Comparison of ENCODE assay signal across 22 cellular contexts in the genomic region with DNA sequence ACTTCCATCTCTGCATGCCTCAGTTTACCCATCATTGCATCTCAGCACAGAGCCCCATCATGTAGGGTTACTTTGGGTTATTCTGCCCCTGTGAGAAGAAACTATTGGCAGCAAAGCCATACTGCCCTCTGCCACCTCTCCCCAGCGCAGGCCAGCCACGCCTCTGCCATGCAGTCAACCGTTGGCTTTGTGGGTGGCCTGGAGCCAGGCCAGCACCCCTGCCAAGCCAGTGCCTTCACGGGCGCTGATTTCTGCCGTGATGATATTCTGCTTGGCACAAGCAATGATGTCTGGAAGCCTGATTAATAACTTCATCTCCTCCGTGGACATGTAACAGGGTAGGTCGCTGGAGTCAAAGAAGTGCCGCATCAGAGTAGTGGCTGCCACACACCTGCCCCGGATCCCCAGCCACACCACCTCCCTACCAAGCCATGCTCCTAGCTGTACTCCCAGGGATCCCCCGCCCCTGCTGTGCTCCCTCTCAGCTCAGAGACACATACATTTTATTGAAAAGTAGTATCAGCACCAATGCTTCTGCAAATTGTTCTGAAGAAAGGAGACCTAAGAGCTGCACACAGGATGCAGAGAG. TPM values are rescaled to one million over a fixed set of nuclear protein-coding genes. Genes with fewer than 3 reads are reported as not detected.
DNase-seq lines count a peak whose midpoint lies in the region; ATAC-seq and TF ChIP-seq lines count a peak whose summit lies in the region.
"Had no signal": no experiment of that assay in that cellular context is flagged by ENCODE, and none has a peak within 500 bp of the region (broad histone marks: within the 10 kb centered on the region; RNA-seq: fewer than 3 reads in every experiment).

No MANE protein-coding gene starts in this region.

- peaks cover 0 to 6% (median 0%) of the 10 kb centered on the region in 7 donors for H3K27me3 ChIP-seq in heart right ventricle

- peak in 2 of 3 experiments; percentile 6 to 22 for DNase-seq in NCI-H1417 (lab: John Stamatoyannopoulos, UW)
- no peak for DNase-seq in NCI-H1417 treated with DMSO at 0.1 percent for 48 hours (lab: John Stamatoyannopoulos, UW)
- DNase-seq in NCI-H1092 (lab: John Stamatoyannopoulos, UW) = peak; percentile 9
- peak in 1 of 2 donors; percentile 57 for DNase-seq in heart right ventricle
- peak; percentile 79 for DNase-seq in renal cortical epithelial cell (ENCODE audit: low read depth)
- no peak for DNase-seq in activated CD4-positive, alpha-beta T cell treated with anti-CD3 and anti-CD28 coated beads, Interleukin-2, amount 50 U/mL, for 4 hours
- no peak for DNase-seq in NCI-H526 treated with DMSO at 0.1 percent for 48 hours (lab: John Stamatoyannopoulos, UW)
- DNase-seq: 8988T; activated CD8-positive, alpha-beta memory T cell treated with anti-CD3 and anti-CD28 coated beads, Interleukin-2, amount 10 ng/mL, durations not matched to agents 7 days and 5 days; activated effector memory CD4-positive, alpha-beta T cell treated with anti-CD3 and anti-CD28 coated beads, Interleukin-2, amount 50 U/mL, for 16 hours; amniotic stem cell; CD4-positive, CD25-positive, alpha-beta regulatory T cell; endodermal cell; hypothalamus; SHP77; spleen; T-helper 2 cell had no signal

- H3K36me3 ChIP-seq in heart right ventricle = no peaks in the 10 kb centered on the region
- H3K36me3 ChIP-seq: spleen, tibial nerve had no signal

- H3K27ac ChIP-seq in heart right ventricle = no peak overlapping the region
- H3K27ac ChIP-seq: spleen, tibial nerve had no signal

- intact Hi-C loops in heart right ventricle (cut with DNase I) = no loop called here

- peak in 5 of 8 donors; percentile 70 to 84 (median 74) for ATAC-seq in heart right ventricle
- no peak for ATAC-seq in HG03457 (IDR thresholded peaks at IDR 0.05; ENCODE audit: unreplicated experiment)
- ATAC-seq: activated CD8-positive, alpha-beta memory T cell treated with anti-CD3 and anti-CD28 coated beads, Interleukin-2, amount 10 ng/mL, durations not matched to agents 7 days and 5 days; stimulated activated effector memory CD8-positive, alpha-beta T cell treated with anti-CD3 and anti-CD28 coated beads, Interleukin-12 subunit alpha, Interleukin-12 subunit beta, amount 100 ng/mL, for 72 hours had no signal

- H3K9me3 ChIP-seq in heart right ventricle = no peaks in the 10 kb centered on the region
- H3K9me3 ChIP-seq: spleen, tibial nerve had no signal

- no peak for TF ChIP-seq CTCF in heart right ventricle (IDR thresholded peaks at IDR 0.05)

- WGBS in heart right ventricle, 2 donors = 52 to 55% methylated on average over 11 of the region's 11 CpGs

- H3K4me1 ChIP-seq in heart right ventricle = no peaks in the 10 kb centered on the region
- H3K4me1 ChIP-seq: spleen, tibial nerve had no signal

- H3K4me3 ChIP-seq in heart right ventricle = no peak overlapping the region
- H3K4me3 ChIP-seq: spleen, tibial nerve had no signal

RNA-seq across cellular contexts. Expression of gene CEP85, which starts 15.0 kb away (rescaled TPM):
- total RNA-seq in heart right ventricle (10 to 100 TPM; 29.9 to 74.5 (median 53.8) TPM), renal cortical epithelial cell (6.6 and 9.4 TPM in 2 replicates)
- polyA plus RNA-seq in heart right ventricle = 10 to 100 TPM in 1 of 2 donors, 1 to 10 TPM in 1; 7.0 to 30.9 TPM

RNA-seq across cellular contexts. Expression of gene CATSPER4, which starts 28.6 kb away (rescaled TPM):
- total RNA-seq in heart right ventricle (not detected), renal cortical epithelial cell (not detected in 2 replicates)
- polyA plus RNA-seq in heart right ventricle = not detected
- total RNA-seq: CD4-positive, CD25-positive, alpha-beta regulatory T cell; HT1080; osteocyte; spleen; tibial nerve had no signal
- polyA plus RNA-seq: CD4-positive, CD25-positive, alpha-beta regulatory T cell had no signal

RNA-seq across cellular contexts. Expression of gene CNKSR1, which starts 41.7 kb away (rescaled TPM):
- total RNA-seq in heart right ventricle = 1 to 10 TPM in 9 of 10 donors, under 1 TPM in 1; 0.93 to 6.3 (median 2.1) TPM
- 1 to 10 TPM in 1 of 2 donors, under 1 TPM in 1; 0.84 to 5.7 TPM for polyA plus RNA-seq in heart right ventricle
- 5.2 and 6.4 TPM in 2 replicates for total RNA-seq in renal cortical epithelial cell

RNA-seq across cellular contexts. Expression of gene ZNF593OS, which starts 47.4 kb away (rescaled TPM):
- total RNA-seq in heart right ventricle (not detected), renal cortical epithelial cell (not detected in 2 replicates)
- under 1 TPM in 1 of 2 donors, not detected in 1; 0.46 TPM for polyA plus RNA-seq in heart right ventricle
- total RNA-seq: activated CD8-positive, alpha-beta memory T cell treated with anti-CD3 and anti-CD28 coated beads, Interleukin-2, amount 10 ng/mL, durations not matched to agents 7 days and 5 days; CD4-positive, CD25-positive, alpha-beta regulatory T cell; endodermal cell; HT1080; osteocyte; spleen; tibial nerve had no signal

RNA-seq across cellular contexts. Expression of gene ZNF593, which starts 49.3 kb away (rescaled TPM):
- total RNA-seq in heart right ventricle (10 to 100 TPM; 10.7 to 26.0 (median 18.3) TPM), renal cortical epithelial cell (6.7 and 15.6 TPM in 2 replicates)
- polyA plus RNA-seq in heart right ventricle = 100 to 1,000 TPM in 1 of 2 donors, 10 to 100 TPM in 1; 45.6 to 159 TPM

Comparison
In these comparisons a context has a peak if more than half of its experiments do, and no peak if none do; other contexts are left out.
1. DNase-seq: peak in NCI-H1417 (2 of 3), NCI-H1092 (single experiment) and renal cortical epithelial cell (single experiment); none in NCI-H1417 treated with DMSO at 0.1 percent for 48 hours (single experiment), activated CD4-positive, alpha-beta T cell treated with anti-CD3 and anti-CD28 coated beads, Interleukin-2, amount 50 U/mL, for 4 hours (0 of 2) and NCI-H526 treated with DMSO at 0.1 percent for 48 hours (single experiment).